12 cellular contexts compared by ENCODE assay signal in genomic region chr10:79422178-79422892, GRCh38. TPM values are rescaled to one million over a fixed set of nuclear protein-coding genes. Genes with fewer than 3 reads are reported as not detected.
A peak's percentile ranks its signal among the peaks of the same experiment; 100 is the strongest.
DNase-seq lines count a peak whose midpoint lies in the region; FAIRE-seq and TF ChIP-seq lines count a peak whose summit lies in the region.
"Had no signal": no experiment of that assay in that cellular context is flagged by ENCODE, and none has a peak within 500 bp of the region (broad histone marks: within the 10 kb centered on the region; RNA-seq: fewer than 3 reads in every experiment).

No MANE protein-coding gene starts in this region.

- H3K27ac ChIP-seq in prostate gland, result peak overlapping the region; percentile 40 to 62

- no peak overlapping the region for H3K27ac Mint-ChIP-seq in activated CD4-positive, alpha-beta T cell treated with anti-CD3 and anti-CD28 coated beads, Interleukin-2, amount 10 ng/mL, durations not matched to agents 24 days and 14 days

- no peaks in the 10 kb centered on the region for H3K4me1 Mint-ChIP-seq in activated CD4-positive, alpha-beta T cell treated with anti-CD3 and anti-CD28 coated beads, Interleukin-2, amount 10 ng/mL, durations not matched to agents 24 days and 14 days

- H3K27me3 ChIP-seq in prostate gland (replicated peaks; ENCODE audit: insufficient read depth), result no peaks in the 10 kb centered on the region

- TF ChIP-seq CTCF in AG09319 (IDR thresholded peaks at IDR 0.05; ENCODE audit: low read depth, low read length) (no peak), fibroblast of the aortic adventitia (IDR thresholded peaks at IDR 0.05; ENCODE audit: insufficient read depth, low read length) (no peak), prostate gland (IDR thresholded peaks at IDR 0.05) (no peak)

- peaks cover 5% of the 10 kb centered on the region for H3K27me3 Mint-ChIP-seq in activated CD4-positive, alpha-beta T cell treated with anti-CD3 and anti-CD28 coated beads, Interleukin-2, amount 10 ng/mL, durations not matched to agents 24 days and 14 days

- no peaks in the 10 kb centered on the region for H3K9me3 Mint-ChIP-seq in activated CD4-positive, alpha-beta T cell treated with anti-CD3 and anti-CD28 coated beads, Interleukin-2, amount 10 ng/mL, durations not matched to agents 24 days and 14 days
- H3K9me3 Mint-ChIP-seq: CD8-positive, alpha-beta memory T cell had no signal

- no peak for TF ChIP-seq POLR2A in prostate gland (IDR thresholded peaks at IDR 0.05)

- FAIRE-seq in urothelium cell line (lab: Jason Lieb, UNC), result no peak

- peaks cover 10% of the 10 kb centered on the region for H3K4me1 ChIP-seq in prostate gland (replicated peaks)

- H3K36me3 Mint-ChIP-seq in activated CD4-positive, alpha-beta T cell treated with anti-CD3 and anti-CD28 coated beads, Interleukin-2, amount 10 ng/mL, durations not matched to agents 24 days and 14 days (ENCODE audit: low read depth), result no peaks in the 10 kb centered on the region

- 56% methylated on average over 9 of the region's 9 CpGs for WGBS in prostate gland

- no peak overlapping the region for H3K4me3 Mint-ChIP-seq in activated CD4-positive, alpha-beta T cell treated with anti-CD3 and anti-CD28 coated beads, Interleukin-2, amount 10 ng/mL, durations not matched to agents 24 days and 14 days
- H3K4me3 Mint-ChIP-seq: CD8-positive, alpha-beta memory T cell had no signal

- DNase-seq in AG09319 (ENCODE audit: extremely low read depth, low read depth), result peak; percentile 89
- peak; percentile 72 for DNase-seq in T1000 (lab: John Stamatoyannopoulos, UW)
- peak; percentile 96 for DNase-seq in fibroblast of the aortic adventitia (ENCODE audit: low read depth)
- no peak for DNase-seq in prostate gland (ENCODE audit: low spot score)
- DNase-seq in DMS79 treated with DMSO at 0.1 percent for 48 hours (lab: John Stamatoyannopoulos, UW), result no peak
- no peak for DNase-seq in urothelium cell line (ENCODE audit: low spot score)
- no peak for DNase-seq in activated CD4-positive, alpha-beta T cell treated with anti-CD3 and anti-CD28 coated beads, Interleukin-2, amount 10 ng/mL, durations not matched to agents 24 days and 14 days
- no peak for DNase-seq in Ammon's horn (ENCODE audit: low spot score)
- DNase-seq: activated CD4-positive, alpha-beta T cell treated with anti-CD3 and anti-CD28 coated beads for 48 hours; cerebellar nuclear complex; KBM-7 had no signal

- H3K36me3 ChIP-seq in prostate gland, result no peaks in the 10 kb centered on the region

- H3K4me3 ChIP-seq in fibroblast of the aortic adventitia (ENCODE audit: low read depth, low read length) (no peak overlapping the region), prostate gland (no peak overlapping the region)

- H3K9me3 ChIP-seq in prostate gland, result no peaks in the 10 kb centered on the region

- intact Hi-C loops in prostate gland (cut with DNase I), result no loop called here
- intact Hi-C loops in activated CD4-positive, alpha-beta T cell treated with anti-CD3 and anti-CD28 coated beads, Interleukin-2, amount 10 ng/mL, durations not matched to agents 24 days and 14 days (cut with micrococcal nuclease), result no loop called here

RNA-seq across cellular contexts. Expression of gene ZCCHC24, which starts 23.1 kb away (rescaled TPM):
- 38.8 and 56.0 TPM in 2 replicates for total RNA-seq in fibroblast of the aortic adventitia (ENCODE audit: low replicate concordance)
- total RNA-seq in prostate gland, result 10 to 100 TPM; 20.8 to 51.2 TPM
- total RNA-seq in activated CD4-positive, alpha-beta T cell treated with anti-CD3 and anti-CD28 coated beads, Interleukin-2, amount 10 ng/mL, durations not matched to agents 24 days and 14 days, result 0.66 and 1.4 TPM in 2 replicates

Comparison
In these comparisons a context has a peak if more than half of its experiments do, and no peak if none do; other contexts are left out.
1. DNase-seq: peak in AG09319 (single experiment), T1000 (single experiment) and fibroblast of the aortic adventitia (single experiment); none in prostate gland (single experiment), DMS79 treated with DMSO at 0.1 percent for 48 hours (single experiment), urothelium cell line (single experiment), activated CD4-positive, alpha-beta T cell treated with anti-CD3 and anti-CD28 coated beads, Interleukin-2, amount 10 ng/mL, durations not matched to agents 24 days and 14 days (single experiment) and Ammon's horn (single experiment).